In genomic region chr20:5092765-5093339, GRCh38 we compare ENCODE assay signal across 11 cellular contexts.
"Had no signal": no experiment of that assay in that cellular context is flagged by ENCODE, and none has a peak within 500 bp of the region (broad histone marks: within the 10 kb centered on the region; RNA-seq: fewer than 3 reads in every experiment).

No MANE protein-coding gene starts in this region.

- H3K4me1 ChIP-seq: uterus had no signal

- DNase-seq: activated CD4-positive, alpha-beta T cell treated with anti-CD3 and anti-CD28 coated beads for 1 hour; activated CD4-positive, alpha-beta T cell treated with anti-CD3 and anti-CD28 coated beads, Interleukin-2, amount 50 U/mL, for 4 hours; activated naive CD4-positive, alpha-beta T cell treated with anti-CD3 and anti-CD28 coated beads, Interleukin-2, amount 50 U/mL, for 16 hours; islet precursor cell; stimulated activated naive CD4-positive, alpha-beta T cell treated with Interleukin-2 at 50 U/mL for 16 hours; substantia nigra; uterus had no signal

- H3K4me3 ChIP-seq: cardiac muscle cell, tibial nerve, uterus had no signal

- ATAC-seq: esophagus mucosa, left lobe of liver had no signal

- H3K27ac ChIP-seq: cardiac muscle cell, tibial nerve, uterus had no signal

- H3K27me3 ChIP-seq: cardiac muscle cell, tibial nerve, uterus had no signal
